Comparison of ENCODE assay signal across 29 cellular contexts in the genomic region with DNA sequence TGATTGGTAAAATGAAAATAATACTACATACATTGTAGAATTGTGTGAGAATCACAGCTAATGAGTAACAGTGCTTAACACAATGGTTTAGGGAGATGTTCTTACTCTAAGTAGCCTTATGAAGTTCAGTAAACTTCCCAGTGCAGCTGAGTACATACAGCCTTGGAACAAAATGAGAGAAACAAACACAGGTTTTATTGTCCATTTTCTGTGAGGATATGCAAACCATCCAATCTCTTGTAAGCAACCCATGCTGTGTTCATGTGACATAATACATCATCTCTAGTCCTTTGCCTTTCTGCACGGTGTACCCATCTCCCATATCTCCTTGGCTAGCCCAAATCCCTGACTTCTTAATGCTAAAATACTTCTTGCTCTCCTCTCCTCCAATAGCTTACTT. TPM values are rescaled to one million over a fixed set of nuclear protein-coding genes. Genes with fewer than 3 reads are reported as not detected.
DNase-seq lines count a peak whose midpoint lies in the region; ATAC-seq and TF ChIP-seq lines count a peak whose summit lies in the region.
"Had no signal": no experiment of that assay in that cellular context is flagged by ENCODE, and none has a peak within 500 bp of the region (broad histone marks: within the 10 kb centered on the region; RNA-seq: fewer than 3 reads in every experiment).

No MANE protein-coding gene starts in this region.

- no peaks in the 10 kb centered on the region for H3K9me3 ChIP-seq in PC-3 (ENCODE audit: low read length)
- H3K9me3 ChIP-seq in right atrium auricular region = no peaks in the 10 kb centered on the region
- H3K9me3 ChIP-seq: SJCRH30 had no signal

- no peak overlapping the region for H3K4me3 Mint-ChIP-seq in progenitor cell of endocrine pancreas (ENCODE audit: low read depth)
- H3K4me3 Mint-ChIP-seq: CD4-positive, alpha-beta memory T cell had no signal

- peak overlapping the region; percentile 68 for H3K27ac Mint-ChIP-seq in progenitor cell of endocrine pancreas

- H3K27ac ChIP-seq in PC-3 (ENCODE audit: low read length) (no peak overlapping the region), dorsolateral prefrontal cortex (peak overlapping the region in 47 of 59 donors; percentile 1 to 77 (median 47)), right atrium auricular region (no peak overlapping the region)
- H3K27ac ChIP-seq: HL-60, SJCRH30 had no signal

- CTCF ChIA-PET in PC-3 (lab: Charles Lee) = no interaction called here

- no peaks in the 10 kb centered on the region for H4K20me1 ChIP-seq in PC-3 (ENCODE audit: low read length)

- H3K4me1 ChIP-seq in PC-3 (ENCODE audit: insufficient read depth, low read length) (peaks cover 6% of the 10 kb centered on the region; the same call in 1 of the 2 replicates), right atrium auricular region (no peaks in the 10 kb centered on the region)
- H3K4me1 ChIP-seq: SJCRH30 had no signal

- peaks cover 48% of the 10 kb centered on the region for H3K36me3 Mint-ChIP-seq in progenitor cell of endocrine pancreas (ENCODE audit: insufficient read depth)

- no peak overlapping the region for H3K9ac ChIP-seq in PC-3 (ENCODE audit: low read length)

- H3F3A ChIP-seq in PC-3 (ENCODE audit: low read length, unreplicated experiment) = no peaks in the 10 kb centered on the region

- peak; percentile 31 for ATAC-seq in PC-3
- ATAC-seq: HCT116, HepG2, Right ventricle myocardium inferior, SK-N-SH treated with all-trans-retinoic acid at 6 μM for 48 hours had no signal

- TF ChIP-seq CTCF in LNCaP clone FGC (IDR thresholded peaks at IDR 0.05; ENCODE audit: control insufficient read depth, extremely low read depth, insufficient read depth) (no peak), PC-3 (conservative IDR thresholded peaks at IDR 0.05; ENCODE audit: low read depth, low read length) (no peak), dorsolateral prefrontal cortex (IDR thresholded peaks at IDR 0.05 in 54 of 56, conservative IDR thresholded peaks at IDR 0.05 in 2 of 56; ENCODE audit: low read depth in 1 of 56, partially characterized antibody in 56 of 56) (no peak), progenitor cell of endocrine pancreas (IDR thresholded peaks at IDR 0.05; ENCODE audit: unreplicated experiment) (no peak), right atrium auricular region (IDR thresholded peaks at IDR 0.05) (no peak)

- no peaks in the 10 kb centered on the region for H3K27me3 Mint-ChIP-seq in progenitor cell of endocrine pancreas
- H3K27me3 Mint-ChIP-seq: CD4-positive, alpha-beta memory T cell had no signal

- H3K4me3 ChIP-seq in LNCaP clone FGC (ENCODE audit: low read depth, low read length) = no peak overlapping the region
- H3K4me3 ChIP-seq in PC-3 (ENCODE audit: low read length) = no peak overlapping the region
- H3K4me3 ChIP-seq in dorsolateral prefrontal cortex = no peak overlapping the region
- H3K4me3 ChIP-seq in right atrium auricular region = no peak overlapping the region
- H3K4me3 ChIP-seq: SJCRH30 had no signal

- H3K27me3 ChIP-seq in PC-3 (ENCODE audit: low read length) (no peaks in the 10 kb centered on the region), dorsolateral prefrontal cortex (no peaks in the 10 kb centered on the region), right atrium auricular region (no peaks in the 10 kb centered on the region)
- H3K27me3 ChIP-seq: SJCRH30 had no signal

- BruUV-seq in PC-3 (replicated peaks; lab: Mats Ljungman, UMichigan) = no TSS peak

- DNase-seq in LNCaP clone FGC (ENCODE audit: low read depth) (peak; percentile 96), PC-3 (no peak), dorsolateral prefrontal cortex (no peak), progenitor cell of endocrine pancreas (ENCODE audit: low spot score, unreplicated experiment) (no peak), right atrium auricular region (ENCODE audit: low spot score) (no peak), HT-29 (ENCODE audit: low spot score) (no peak), NCI-H748 treated with DMSO at 0.1 percent for 48 hours (lab: John Stamatoyannopoulos, UW) (no peak)
- DNase-seq: C1 segment of cervical spinal cord; CD4-positive, alpha-beta memory T cell; COR-L47; DMS79; EL; GDM1; Karpas-422; NCI-H1092 treated with DMSO at 0.1 percent for 48 hours; NCI-H1436; NCI-H187; NCI-H526 treated with DMSO at 0.1 percent for 48 hours; SJCRH30 had no signal

- H3K9me3 Mint-ChIP-seq in progenitor cell of endocrine pancreas (ENCODE audit: low read depth) = no peaks in the 10 kb centered on the region
- H3K9me3 Mint-ChIP-seq: CD4-positive, alpha-beta memory T cell had no signal

- intact Hi-C loops in PC-3 (cut with micrococcal nuclease) = no loop called here
- intact Hi-C loops in dorsolateral prefrontal cortex (cut with DNase I) = no loop called here

- no peak overlapping the region for H3K4me2 ChIP-seq in PC-3 (ENCODE audit: low read length)

- POLR2A ChIA-PET in PC-3 (lab: Charles Lee; ENCODE audit: unreplicated experiment) = interaction anchor here (0.6 kb wide), 1 partner anchor 41 kb away, joined by 3 read pairs; no protein-coding TSS in a partner anchor

- no peak overlapping the region for H2AFZ ChIP-seq in PC-3 (ENCODE audit: low read length)

- no peaks in the 10 kb centered on the region for H3K9me2 ChIP-seq in PC-3 (replicated peaks; ENCODE audit: low read length)

- peaks cover 88% of the 10 kb centered on the region for H3K36me3 ChIP-seq in PC-3 (ENCODE audit: low read depth, low read length)
- peaks cover 87% of the 10 kb centered on the region for H3K36me3 ChIP-seq in right atrium auricular region

- H3K4me1 Mint-ChIP-seq in progenitor cell of endocrine pancreas (ENCODE audit: low read depth) = no peaks in the 10 kb centered on the region
- H3K4me1 Mint-ChIP-seq: CD4-positive, alpha-beta memory T cell had no signal

- H3K79me2 ChIP-seq in PC-3 (ENCODE audit: low read length) = no peaks in the 10 kb centered on the region

RNA-seq across cellular contexts. Expression of gene STRIP1, which starts 14.6 kb away (rescaled TPM):
- total RNA-seq in PC-3 (2014; rRNA removed) (41.4 and 44.3 TPM in 2 replicates), dorsolateral prefrontal cortex (10 to 100 TPM; 45.9 to 78.9 (median 61.2) TPM), progenitor cell of endocrine pancreas (79.1 and 86.4 TPM in 2 replicates), right atrium auricular region (10 to 100 TPM; 14.6 to 19.1 TPM)
- total RNA-seq in HT-29 (2014; rRNA removed; shearing (Covaris generic)) = 24.1 and 26.8 TPM in 2 replicates

RNA-seq across cellular contexts. Expression of gene AHCYL1, which starts 35.2 kb away (rescaled TPM):
- 35.8 and 40.9 TPM in 2 replicates for total RNA-seq in PC-3 (2014; rRNA removed)
- 100 to 1,000 TPM; 172 to 665 (median 292) TPM for total RNA-seq in dorsolateral prefrontal cortex
- 90.2 and 101 TPM in 2 replicates for total RNA-seq in progenitor cell of endocrine pancreas
- total RNA-seq in right atrium auricular region = 10 to 100 TPM; 28.7 to 36.9 TPM
- total RNA-seq in HT-29 (2014; rRNA removed; shearing (Covaris generic)) = 45.6 and 48.7 TPM in 2 replicates

RNA-seq across cellular contexts. Expression of gene ALX3, which starts 50.7 kb away (rescaled TPM):
- total RNA-seq in PC-3 (2014; rRNA removed) (not detected in 2 replicates), dorsolateral prefrontal cortex (1 to 10 TPM in 33 of 120 experiments, under 1 TPM in 66, not detected in 21; 0.25 to 5.1 (median 0.78) TPM), progenitor cell of endocrine pancreas (2.8 and 3.7 TPM in 2 replicates), right atrium auricular region (not detected)
- total RNA-seq in HT-29 (2014; rRNA removed; shearing (Covaris generic)) = not detected in 2 replicates
- total RNA-seq: CD4-positive, alpha-beta memory T cell; H4; HepG2; HT1080; M059J; NCI-H460; Right ventricle myocardium inferior; RPMI7951; SJCRH30 had no signal

Comparison
In these comparisons a context has a peak if more than half of its experiments do, and no peak if none do; other contexts are left out.
1. H3K27ac ChIP-seq: peak in dorsolateral prefrontal cortex (47 of 59); none in PC-3 (single experiment) and right atrium auricular region (0 of 2).